1 cellular context compared by ENCODE assay signal in genomic region chr1:53551428-53551995, GRCh38.
TF ChIP-seq lines count a peak whose summit lies in the region.

No MANE protein-coding gene starts in this region.

TF ChIP-seq in SK-N-SH treated with all-trans-retinoic acid at 6 μM for 48 hours, 23 proteins besides CTCF, POLR2A, EP300 and RAD21 (continued from another document):
- TF ChIP-seq POU6F1 (CRISPR knock-in tag; IDR thresholded peaks at IDR 0.05; ENCODE audit: borderline replicate concordance, low read depth) (no peak), ZC3H10 (CRISPR knock-in tag; IDR thresholded peaks at IDR 0.05) (no peak), ESRRG (CRISPR knock-in tag; IDR thresholded peaks at IDR 0.05) (no peak), OSR1 (CRISPR knock-in tag; IDR thresholded peaks at IDR 0.05) (no peak), ARNTL (CRISPR knock-in tag; IDR thresholded peaks at IDR 0.05; ENCODE audit: borderline replicate concordance, low read depth) (no peak)
